Comparison of ENCODE assay signal across 9 cellular contexts in genomic region chr21:35924714-35925301, GRCh38.
DNase-seq lines count a peak whose midpoint lies in the region; TF ChIP-seq lines count a peak whose summit lies in the region.
"Had no signal": no experiment of that assay in that cellular context is flagged by ENCODE, and none has a peak within 500 bp of the region (broad histone marks: within the 10 kb centered on the region; RNA-seq: fewer than 3 reads in every experiment).

No MANE protein-coding gene starts in this region.

- H3K27me3 ChIP-seq in GM23248 (replicated peaks; ENCODE audit: insufficient read depth), result no peaks in the 10 kb centered on the region
- H3K27me3 ChIP-seq: testis had no signal

- in situ Hi-C loops in GM23248 (cut with MboI), result loop anchor here (25.0 kb wide), 3 partner anchors 863 to 1188 kb away; no protein-coding TSS in a partner anchor

- TF ChIP-seq CTCF in epithelial cell of proximal tubule (conservative IDR thresholded peaks at IDR 0.05; ENCODE audit: low read depth, low read length) (no peak), mesothelial cell of epicardium (IDR thresholded peaks at IDR 0.05; ENCODE audit: unreplicated experiment) (no peak)

- WGBS in GM23248 (ENCODE audit: low coverage in 1 of 2, low lambda C conversion rate in 2 of 2, missing lambda C conversion rate in 2 of 2), 2 experiments, result 29 to 31% methylated on average over 6 of the region's 6 CpGs

- 0 out of 2 replicates have a peak overlapping the region, but pooled peaks have one; percentile 9 for H3K27ac ChIP-seq in GM23248
- H3K27ac ChIP-seq: testis had no signal

- H3F3A ChIP-seq in GM23248 (ENCODE audit: insufficient read depth), result peaks cover 8% of the 10 kb centered on the region; the same call in 1 of the 2 replicates

- H3K9ac ChIP-seq in GM23248, result no peak overlapping the region

- H3K4me3 Mint-ChIP-seq in mesothelial cell of epicardium, result no peak overlapping the region

- peaks cover 4% of the 10 kb centered on the region for H3K4me1 Mint-ChIP-seq in mesothelial cell of epicardium

- H3K79me2 ChIP-seq in GM23248 (ENCODE audit: insufficient read depth), result no peaks in the 10 kb centered on the region

- H4K20me1 ChIP-seq in GM23248 (ENCODE audit: insufficient read depth), result no peaks in the 10 kb centered on the region

- H3K9me2 ChIP-seq in GM23248 (ENCODE audit: insufficient read depth), result no peaks in the 10 kb centered on the region

- no peak overlapping the region for H3K27ac Mint-ChIP-seq in mesothelial cell of epicardium

- H3K27me3 Mint-ChIP-seq in mesothelial cell of epicardium (ENCODE audit: low read depth), result peaks cover 20% of the 10 kb centered on the region

- no peak overlapping the region for H3K4me2 ChIP-seq in GM23248 (ENCODE audit: unreplicated experiment)

- no peaks in the 10 kb centered on the region for H3K9me3 ChIP-seq in GM23248 (ENCODE audit: low read depth)
- H3K9me3 ChIP-seq: testis had no signal

- H3K36me3 ChIP-seq in GM23248 (ENCODE audit: low read depth), result no peaks in the 10 kb centered on the region

- no peaks in the 10 kb centered on the region for H3K36me3 Mint-ChIP-seq in mesothelial cell of epicardium

- H3K4me3 ChIP-seq in GM23248, result no peak overlapping the region
- no peak overlapping the region for H3K4me3 ChIP-seq in epithelial cell of proximal tubule (ENCODE audit: low read depth, low read length)
- no peak overlapping the region for H3K4me3 ChIP-seq in skeletal muscle cell (ENCODE audit: low read depth, low read length)
- H3K4me3 ChIP-seq: testis had no signal

- H3K4me1 ChIP-seq in GM23248 (ENCODE audit: insufficient read depth), result peaks cover 13% of the 10 kb centered on the region
- H3K4me1 ChIP-seq: testis had no signal

- peaks cover 4% of the 10 kb centered on the region for H3K9me3 Mint-ChIP-seq in mesothelial cell of epicardium

- DNase-seq in GM23248, result peak; percentile 72
- DNase-seq in NOMO-1 treated with dmso at 0.1 percent for 144 hours (lab: John Stamatoyannopoulos, UW; ENCODE audit: unreplicated experiment), result peak; percentile 62
- DNase-seq in epithelial cell of proximal tubule (ENCODE audit: low read depth), result peak; percentile 65
- peak; percentile 94 for DNase-seq in skeletal muscle cell (ENCODE audit: low read depth)
- DNase-seq in mesothelial cell of epicardium (ENCODE audit: low spot score in 2 of 2, unreplicated experiment in 2 of 2), result no peak
- no peak for DNase-seq in epidermal melanocyte (ENCODE audit: insufficient read length, low spot score)
- DNase-seq in NCI-H82 treated with DMSO at 0.1 percent for 48 hours (lab: John Stamatoyannopoulos, UW; ENCODE audit: unreplicated experiment), result no peak
- DNase-seq: NCI-H345, testis had no signal

- no peak overlapping the region for H2AFZ ChIP-seq in GM23248

Comparison
In these comparisons a context has a peak if more than half of its experiments do, and no peak if none do; other contexts are left out.
1. DNase-seq: peak in GM23248 (single experiment), NOMO-1 treated with dmso at 0.1 percent for 144 hours (single experiment), epithelial cell of proximal tubule (single experiment) and skeletal muscle cell (single experiment); none in mesothelial cell of epicardium (0 of 2), epidermal melanocyte (single experiment) and NCI-H82 treated with DMSO at 0.1 percent for 48 hours (single experiment).